25 cellular contexts compared by ENCODE assay signal in genomic region chr14:32596390-32596789, GRCh38.
DNase-seq lines count a peak whose midpoint lies in the region; ATAC-seq, FAIRE-seq and TF ChIP-seq lines count a peak whose summit lies in the region.
"Had no signal": no experiment of that assay in that cellular context is flagged by ENCODE, and none has a peak within 500 bp of the region (broad histone marks: within the 10 kb centered on the region; RNA-seq: fewer than 3 reads in every experiment).

No MANE protein-coding gene starts in this region.

- H3K36me3 ChIP-seq in SK-N-SH (replicated peaks in 1 of 2; ENCODE audit: control insufficient read depth in 1 of 2, insufficient read depth in 2 of 2, low read length in 1 of 2) (peaks cover 5 to 8% of the 10 kb centered on the region in 2 experiments), astrocyte (ENCODE audit: insufficient read depth, low read length) (no peaks in the 10 kb centered on the region)
- H3K36me3 ChIP-seq: BE2C; BLaER1 treated with 17β-estradiol and CSF1 and Interleukin-3, amounts not matched to agents 10 nM and 100 nM had no signal

- intact Hi-C loops in Calu3 (cut with micrococcal nuclease; ENCODE audit: unreplicated experiment) = no loop called here

- no peaks in the 10 kb centered on the region for H3K27me3 ChIP-seq in SK-N-SH (ENCODE audit: insufficient read depth)
- no peaks in the 10 kb centered on the region for H3K27me3 ChIP-seq in astrocyte (ENCODE audit: insufficient read depth, low read length)
- H3K27me3 ChIP-seq: BE2C; BLaER1 treated with 17β-estradiol and CSF1 and Interleukin-3, amounts not matched to agents 10 nM and 100 nM had no signal

- H3K4me3 Mint-ChIP-seq in astrocyte (ENCODE audit: unreplicated experiment) (no peak overlapping the region), Calu3 (ENCODE audit: low read depth, unreplicated experiment) (no peak overlapping the region)
- H3K4me3 Mint-ChIP-seq: CD14-positive monocyte; CD4-positive, alpha-beta T cell; CD8-positive, alpha-beta memory T cell; GM23338 had no signal

- WGBS in SK-N-SH (ENCODE audit: low lambda C conversion rate) = 26% methylated on average over 2 of the region's 2 CpGs

- peaks cover 55% of the 10 kb centered on the region for H3F3A ChIP-seq in SK-N-SH (replicated peaks; ENCODE audit: insufficient read depth)

- CTCF ChIA-PET in SK-N-SH (lab: Yijun Ruan, JAX) = interaction anchor here (1.0 to 1.3 kb wide), 3 partner anchors 7 to 20 kb away, joined by 3 to 5 read pairs (median 3); no protein-coding TSS in a partner anchor
- CTCF ChIA-PET in Calu3 (lab: Charles Lee) = no interaction called here

- no TSS peak for BruUV-seq in Calu3 (replicated peaks; lab: Mats Ljungman, UMichigan)

- no peak for TF ChIP-seq EP300 in SK-N-SH (IDR thresholded peaks at IDR 0.05; ENCODE audit: borderline replicate concordance in 1 of 2, low read depth in 1 of 2, low read length in 1 of 2)

- FAIRE-seq in H54 (lab: Jason Lieb, UNC) (peak; percentile 64), astrocyte (lab: Jason Lieb, UNC) (peak; percentile 63)
- FAIRE-seq: A204.1, G401.6, GM12892, GM19239 had no signal

- DNase-seq in SK-N-SH = no peak
- no peak for DNase-seq in H54 (ENCODE audit: insufficient read length, low spot score)
- DNase-seq in astrocyte (ENCODE audit: low read depth) = no peak
- no peak for DNase-seq in Calu3
- no peak for DNase-seq in hepatic stellate cell (ENCODE audit: low spot score)
- no peak for DNase-seq in central memory CD4-positive, alpha-beta T cell
- DNase-seq: ACHN; AML-193; BE2C; CD4-positive, alpha-beta T cell; CD8-positive, alpha-beta memory T cell; DMS153; DND-41; H7; HCEC 1CT had no signal

- no peak overlapping the region for H3K27ac Mint-ChIP-seq in astrocyte (ENCODE audit: unreplicated experiment)
- no peak overlapping the region for H3K27ac Mint-ChIP-seq in Calu3 (ENCODE audit: unreplicated experiment)
- H3K27ac Mint-ChIP-seq: CD14-positive monocyte; CD4-positive, alpha-beta T cell; CD8-positive, alpha-beta memory T cell; GM23338 had no signal

- no peaks in the 10 kb centered on the region for H3K27me3 Mint-ChIP-seq in astrocyte (ENCODE audit: low read depth, unreplicated experiment)
- H3K27me3 Mint-ChIP-seq in Calu3 (ENCODE audit: unreplicated experiment) = peaks cover 17% of the 10 kb centered on the region
- H3K27me3 Mint-ChIP-seq: CD4-positive, alpha-beta T cell had no signal

- H3K36me3 Mint-ChIP-seq in astrocyte (ENCODE audit: low read depth, unreplicated experiment) = no peaks in the 10 kb centered on the region
- no peaks in the 10 kb centered on the region for H3K36me3 Mint-ChIP-seq in Calu3 (ENCODE audit: insufficient read depth, unreplicated experiment)
- H3K36me3 Mint-ChIP-seq: CD14-positive monocyte; CD8-positive, alpha-beta memory T cell had no signal

- POLR2A ChIA-PET in SK-N-SH (lab: Yijun Ruan, JAX) = no interaction called here

- H3K4me1 ChIP-seq in SK-N-SH (ENCODE audit: control insufficient read depth in 1 of 2, insufficient read depth in 2 of 2, low read depth in 1 of 2, low read length in 1 of 2) = peaks cover 9 to 50% of the 10 kb centered on the region in 2 experiments
- peaks cover 28% of the 10 kb centered on the region for H3K4me1 ChIP-seq in astrocyte (ENCODE audit: insufficient read depth, low read length)

- H3K9me3 Mint-ChIP-seq in astrocyte (ENCODE audit: unreplicated experiment) (no peaks in the 10 kb centered on the region), Calu3 (ENCODE audit: low read depth, unreplicated experiment) (no peaks in the 10 kb centered on the region)
- H3K9me3 Mint-ChIP-seq: CD14-positive monocyte; CD4-positive, alpha-beta T cell; GM23338 had no signal

- TF ChIP-seq POLR2A in H54 (IDR thresholded peaks at IDR 0.05; ENCODE audit: low read depth, low read length) = no peak

- H3K79me2 ChIP-seq in SK-N-SH (ENCODE audit: insufficient read depth) = no peaks in the 10 kb centered on the region
- H3K79me2 ChIP-seq in astrocyte (ENCODE audit: insufficient read depth, low read length) = no peaks in the 10 kb centered on the region

- H4K20me1 ChIP-seq in SK-N-SH (ENCODE audit: insufficient read depth) (no peaks in the 10 kb centered on the region), astrocyte (ENCODE audit: insufficient read depth, low read length) (no peaks in the 10 kb centered on the region)
- H4K20me1 ChIP-seq: BLaER1 treated with 17β-estradiol and CSF1 and Interleukin-3, amounts not matched to agents 10 nM and 100 nM had no signal

- H3K9me2 ChIP-seq in SK-N-SH = no peaks in the 10 kb centered on the region

- TF ChIP-seq CTCF in SK-N-SH (IDR thresholded peaks at IDR 0.05) = no peak
- TF ChIP-seq CTCF in astrocyte (IDR thresholded peaks at IDR 0.05; ENCODE audit: insufficient read depth, low read depth, low read length) = no peak
- TF ChIP-seq CTCF in Calu3 (IDR thresholded peaks at IDR 0.05; ENCODE audit: unreplicated experiment) = no peak

- H3K9ac ChIP-seq in SK-N-SH = no peak overlapping the region
- no peak overlapping the region for H3K9ac ChIP-seq in astrocyte (ENCODE audit: low read length)
- H3K9ac ChIP-seq: BLaER1 treated with 17β-estradiol and CSF1 and Interleukin-3, amounts not matched to agents 10 nM and 100 nM had no signal

- no peak for TF ChIP-seq RAD21 in SK-N-SH (IDR thresholded peaks at IDR 0.05; ENCODE audit: low read length)

- H2AFZ ChIP-seq in SK-N-SH (ENCODE audit: low read depth) (no peak overlapping the region), astrocyte (ENCODE audit: low read depth, low read length) (no peak overlapping the region)
- H2AFZ ChIP-seq: GM23338 had no signal

- H3K4me3 ChIP-seq in SK-N-SH (ENCODE audit: low read depth in 2 of 2, low read length in 1 of 2) = no peak overlapping the region
- H3K4me3 ChIP-seq in astrocyte (ENCODE audit: insufficient read depth, low read depth, low read length) = no peak overlapping the region
- H3K4me3 ChIP-seq: BLaER1 treated with 17β-estradiol and CSF1 and Interleukin-3, amounts not matched to agents 10 nM and 100 nM; GM23338 had no signal

- H3K27ac ChIP-seq in SK-N-SH (ENCODE audit: low read depth in 2 of 2, low read length in 1 of 2) (peak overlapping the region; percentile 89 to 98; a peak in 3 of 4 replicates), astrocyte (ENCODE audit: low read depth, low read length) (no peak overlapping the region)
- H3K27ac ChIP-seq: 22Rv1; BLaER1 treated with 17β-estradiol and CSF1 and Interleukin-3, amounts not matched to agents 10 nM and 100 nM had no signal

- ATAC-seq in SK-N-SH treated with all-trans-retinoic acid at 6 μM for 48 hours = no peak
- no peak for ATAC-seq in HG02610 (IDR thresholded peaks at IDR 0.05; ENCODE audit: unreplicated experiment)
- ATAC-seq: GM23338 had no signal

- no peak overlapping the region for H3K4me2 ChIP-seq in SK-N-SH
- H3K4me2 ChIP-seq in astrocyte (ENCODE audit: low read length) = no peak overlapping the region
- H3K4me2 ChIP-seq: BLaER1 treated with 17β-estradiol and CSF1 and Interleukin-3, amounts not matched to agents 10 nM and 100 nM; GM23338 had no signal

- H3K9me3 ChIP-seq in SK-N-SH = no peaks in the 10 kb centered on the region
- H3K9me3 ChIP-seq in astrocyte (ENCODE audit: insufficient read depth, low read depth, low read length) = no peaks in the 10 kb centered on the region
- H3K9me3 ChIP-seq: BE2C; BLaER1 treated with 17β-estradiol and CSF1 and Interleukin-3, amounts not matched to agents 10 nM and 100 nM had no signal

- H3K4me1 Mint-ChIP-seq in astrocyte (ENCODE audit: low read depth, unreplicated experiment) = peaks cover 43% of the 10 kb centered on the region
- no peaks in the 10 kb centered on the region for H3K4me1 Mint-ChIP-seq in Calu3 (ENCODE audit: low read depth, unreplicated experiment)
- H3K4me1 Mint-ChIP-seq: CD14-positive monocyte; CD8-positive, alpha-beta memory T cell; GM23338 had no signal

TF ChIP-seq in SK-N-SH, 30 proteins besides CTCF, POLR2A, EP300 and RAD21:
- peak; percentile 21; the same call in 1 of the 2 replicates for TF ChIP-seq TCF12 (IDR thresholded peaks at IDR 0.05)
- no peak for TF ChIP-seq YY1 (IDR thresholded peaks at IDR 0.05; ENCODE audit: low read depth)

TF ChIP-seq in SK-N-SH treated with all-trans-retinoic acid at 6 μM for 48 hours, 23 proteins besides CTCF, POLR2A, EP300 and RAD21:
- TF ChIP-seq PPARA (CRISPR knock-in tag; IDR thresholded peaks at IDR 0.05; ENCODE audit: borderline replicate concordance) (no peak), RARB (CRISPR knock-in tag; IDR thresholded peaks at IDR 0.05) (no peak), ZNF565 (CRISPR knock-in tag; conservative IDR thresholded peaks at IDR 0.05; ENCODE audit: low read depth) (no peak), ZNF70 (CRISPR knock-in tag; IDR thresholded peaks at IDR 0.05) (no peak), TCF4 (CRISPR knock-in tag; IDR thresholded peaks at IDR 0.05; ENCODE audit: borderline replicate concordance) (no peak), TOX (CRISPR knock-in tag; IDR thresholded peaks at IDR 0.05; ENCODE audit: borderline replicate concordance) (no peak)
TF ChIP-seq in SK-N-SH treated with all-trans-retinoic acid at 6 μM for 48 hours: peak in this region for 0.
